8 cellular contexts compared by ENCODE assay signal in genomic region chrX:100819534-100819836, GRCh38. TPM values are rescaled to one million over a fixed set of nuclear protein-coding genes. Genes with fewer than 3 reads are reported as not detected.
DNase-seq lines count a peak whose midpoint lies in the region; ATAC-seq and TF ChIP-seq lines count a peak whose summit lies in the region.

No MANE protein-coding gene starts in this region.

- no peaks in the 10 kb centered on the region for H3K4me1 ChIP-seq in HEK293 (ENCODE audit: control insufficient read depth, insufficient read depth, low read length)
- H3K4me1 ChIP-seq in hepatocyte (ENCODE audit: insufficient read depth) = no peaks in the 10 kb centered on the region
- H3K4me1 ChIP-seq in smooth muscle cell (ENCODE audit: low read depth) = no peaks in the 10 kb centered on the region

- H3K4me3 ChIP-seq in HEK293 (ENCODE audit: low read depth, low read length) = peak overlapping the region; percentile 72
- peak overlapping the region; percentile 5 for H3K4me3 ChIP-seq in hepatocyte
- H3K4me3 ChIP-seq in smooth muscle cell = peak overlapping the region; percentile 64

- POLR2A ChIA-PET in HEK293 (lab: Yijun Ruan, JAX) = no interaction called here

- H3K4me2 ChIP-seq in hepatocyte (peak overlapping the region; percentile 75), smooth muscle cell (peak overlapping the region; percentile 83)

- H4K20me1 ChIP-seq in hepatocyte (ENCODE audit: insufficient read depth, poor library complexity, severe bottlenecking) (no peaks in the 10 kb centered on the region), smooth muscle cell (ENCODE audit: low read depth) (no peaks in the 10 kb centered on the region)

- TF ChIP-seq CTCF in HEK293 (tag by site-specific recombination; IDR thresholded peaks at IDR 0.05) (no peak), hepatocyte (IDR thresholded peaks at IDR 0.05; ENCODE audit: poor library complexity) (no peak), smooth muscle cell (IDR thresholded peaks at IDR 0.05; ENCODE audit: borderline replicate concordance, insufficient read depth, poor library complexity, severe bottlenecking) (no peak)

- CTCF ChIA-PET in HEK293 (lab: Yijun Ruan, JAX) = no interaction called here

- peaks cover 2 to 4% of the 10 kb centered on the region in 2 donors for H3K36me3 Mint-ChIP-seq in activated T-cell treated with anti-CD3 and anti-CD28 coated beads, Interleukin-2, amount 50 U/mL, for 72 hours (ENCODE audit: insufficient read depth in 2 of 2)

- peak overlapping the region; percentile 85 to 92 for H3K4me3 Mint-ChIP-seq in activated T-cell treated with anti-CD3 and anti-CD28 coated beads, Interleukin-2, amount 50 U/mL, for 72 hours

- H2AFZ ChIP-seq in hepatocyte (peak overlapping the region; percentile 71), smooth muscle cell (ENCODE audit: low read depth) (peak overlapping the region; percentile 82)

- H3K9me3 ChIP-seq in HEK293 (ENCODE audit: control insufficient read depth, insufficient read depth, low read depth, low read length) (no peaks in the 10 kb centered on the region), hepatocyte (ENCODE audit: low read depth) (no peaks in the 10 kb centered on the region), smooth muscle cell (replicated peaks; ENCODE audit: low read depth) (no peaks in the 10 kb centered on the region)

- WGBS in hepatocyte (ENCODE audit: low lambda C conversion rate, missing lambda C conversion rate) = 65% methylated on average over 15 of the region's 15 CpGs
- WGBS in smooth muscle cell (ENCODE audit: low lambda C conversion rate) = 54% methylated on average over 15 of the region's 15 CpGs

- H3F3A ChIP-seq in smooth muscle cell (ENCODE audit: low read depth) = no peaks in the 10 kb centered on the region

- H3K9me3 Mint-ChIP-seq in activated T-cell treated with anti-CD3 and anti-CD28 coated beads, Interleukin-2, amount 50 U/mL, for 72 hours = no peaks in the 10 kb centered on the region

- H3K9ac ChIP-seq in smooth muscle cell (ENCODE audit: low read depth) = no peak overlapping the region

- DNase-seq in activated T-cell treated with anti-CD3 and anti-CD28 coated beads, Interleukin-2, amount 50 U/mL, for 72 hours = no peak
- DNase-seq in hepatocyte (ENCODE audit: low spot score) = no peak
- DNase-seq in smooth muscle cell (lab: John Stamatoyannopoulos, UW; ENCODE audit: unreplicated experiment) = no peak
- no peak for DNase-seq in 8988T

- H3K27me3 ChIP-seq in hepatocyte (no peaks in the 10 kb centered on the region), smooth muscle cell (ENCODE audit: low read depth) (no peaks in the 10 kb centered on the region)

- H3K9me2 ChIP-seq in hepatocyte (replicated peaks; ENCODE audit: insufficient read depth) = no peaks in the 10 kb centered on the region

- H3K27ac ChIP-seq in HEK293 (ENCODE audit: extremely low read depth, low read depth, low read length) (no peak overlapping the region), hepatocyte (peak overlapping the region; percentile 36), smooth muscle cell (ENCODE audit: low read depth) (peak overlapping the region; percentile 54)

- peaks cover 19 to 25% of the 10 kb centered on the region in 2 experiments; a peak in 2 of 3 replicates for H3K36me3 ChIP-seq in HEK293 (ENCODE audit: control insufficient read depth in 2 of 2, insufficient read depth in 1 of 2, low read length in 2 of 2)
- H3K36me3 ChIP-seq in hepatocyte (replicated peaks; ENCODE audit: insufficient read depth, low read depth) = no peaks in the 10 kb centered on the region
- peaks cover 7% of the 10 kb centered on the region for H3K36me3 ChIP-seq in smooth muscle cell (ENCODE audit: low read depth)

- no peaks in the 10 kb centered on the region for H3K79me2 ChIP-seq in hepatocyte
- H3K79me2 ChIP-seq in smooth muscle cell (ENCODE audit: low read depth) = no peaks in the 10 kb centered on the region

- no peak for ATAC-seq in activated T-cell treated with anti-CD3 and anti-CD28 coated beads, Interleukin-2, amount 50 U/mL, for 72 hours (replicated peaks in 1 of 2)
- no peak for ATAC-seq in GM18498 (IDR thresholded peaks at IDR 0.05; ENCODE audit: unreplicated experiment)
- no peak for ATAC-seq in HG02973 (IDR thresholded peaks at IDR 0.05; ENCODE audit: unreplicated experiment)
- no peak for ATAC-seq in HG02623 (IDR thresholded peaks at IDR 0.05; ENCODE audit: unreplicated experiment)

- H3K27me3 Mint-ChIP-seq in activated T-cell treated with anti-CD3 and anti-CD28 coated beads, Interleukin-2, amount 50 U/mL, for 72 hours (ENCODE audit: low read depth) = peaks cover 31% of the 10 kb centered on the region

- peak overlapping the region; percentile 80 for H3K27ac Mint-ChIP-seq in activated T-cell treated with anti-CD3 and anti-CD28 coated beads, Interleukin-2, amount 50 U/mL, for 72 hours

- H3K4me1 Mint-ChIP-seq in activated T-cell treated with anti-CD3 and anti-CD28 coated beads, Interleukin-2, amount 50 U/mL, for 72 hours (ENCODE audit: low read depth) = peaks cover 7% of the 10 kb centered on the region

TF ChIP-seq in HEK293, 187 proteins besides CTCF, POLR2A, EP300 and RAD21:
- no peak for TF ChIP-seq ZNF223 (tag by site-specific recombination; IDR thresholded peaks at IDR 0.05)
- no peak for TF ChIP-seq ZNF266 (tag by site-specific recombination; IDR thresholded peaks at IDR 0.05; ENCODE audit: low read depth)
- TF ChIP-seq ZSCAN4 (tag by site-specific recombination; IDR thresholded peaks at IDR 0.05) = no peak
- TF ChIP-seq KLF17 (tag by site-specific recombination; IDR thresholded peaks at IDR 0.05) = no peak
- TF ChIP-seq ZNF600 (tag by site-specific recombination; IDR thresholded peaks at IDR 0.05) = no peak
- no peak for TF ChIP-seq ZNF488 (tag by site-specific recombination; IDR thresholded peaks at IDR 0.05)
- no peak for TF ChIP-seq ZNF473 (tag by site-specific recombination; IDR thresholded peaks at IDR 0.05)
- no peak for TF ChIP-seq ZNF274 (IDR thresholded peaks at IDR 0.05; ENCODE audit: low read length)
- no peak for TF ChIP-seq ZNF274 (tag by site-specific recombination; IDR thresholded peaks at IDR 0.05; ENCODE audit: borderline replicate concordance)
- TF ChIP-seq ZEB2 (tag by site-specific recombination; IDR thresholded peaks at IDR 0.05) = no peak
- TF ChIP-seq ZNF24 (tag by site-specific recombination; IDR thresholded peaks at IDR 0.05) = no peak

RNA-seq across cellular contexts. Expression of gene CSTF2, which starts 0.7 kb away (rescaled TPM):
- total RNA-seq in activated T-cell treated with anti-CD3 and anti-CD28 coated beads, Interleukin-2, amount 50 U/mL, for 72 hours = 10 to 100 TPM; 32.8 to 33.0 TPM
- total RNA-seq in hepatocyte (12.2 TPM in 2 replicates), smooth muscle cell (18.4 and 23.0 TPM in 2 replicates)
- polyA plus RNA-seq in hepatocyte (11.2 and 13.0 TPM in 2 replicates), smooth muscle cell (16.7 and 21.5 TPM in 2 replicates)

RNA-seq across cellular contexts. Expression of gene NOX1, which starts 54.7 kb away (rescaled TPM):
- not detected for total RNA-seq in activated T-cell treated with anti-CD3 and anti-CD28 coated beads, Interleukin-2, amount 50 U/mL, for 72 hours
- total RNA-seq in hepatocyte = 2.5 and 3.0 TPM in 2 replicates
- 0.99 and 1.9 TPM in 2 replicates for polyA plus RNA-seq in hepatocyte
- not detected in 2 replicates for total RNA-seq in smooth muscle cell
- 0.35 TPM in 1 of 2 replicates, not detected in the other for polyA plus RNA-seq in smooth muscle cell

Comparison
In these comparisons a context has a peak if more than half of its experiments do, and no peak if none do; other contexts are left out.
1. H3K4me3 ChIP-seq: peak in every context shown above with its lines; median percentile 72 in HEK293; 64 in smooth muscle cell; 5 in hepatocyte.